ENCODE assay signal across 24 cellular contexts in genomic region chr15:39830166-39830565, GRCh38.
"Had no signal": no experiment of that assay in that cellular context is flagged by ENCODE, and none has a peak within 500 bp of the region (broad histone marks: within the 10 kb centered on the region; RNA-seq: fewer than 3 reads in every experiment).

No MANE protein-coding gene starts in this region.

- H3K4me3 ChIP-seq: adrenal gland, body of pancreas, colonic mucosa, gastrocnemius medialis, thoracic aorta, upper lobe of left lung, vagina had no signal

- H3K36me3 Mint-ChIP-seq: activated naive CD8-positive, alpha-beta T cell treated with anti-CD3 and anti-CD28 coated beads for 36 hours had no signal

- DNase-seq: activated CD4-positive, alpha-beta T cell treated with anti-CD3 and anti-CD28 coated beads for 4 hours; activated CD4-positive, alpha-beta T cell treated with anti-CD3 and anti-CD28 coated beads, Interleukin-2, amount 50 U/mL, for 4 hours; activated effector memory CD4-positive, alpha-beta T cell treated with anti-CD3 and anti-CD28 coated beads, Interleukin-2, amount 50 U/mL, for 16 hours; activated naive CD4-positive, alpha-beta T cell treated with anti-CD3 and anti-CD28 coated beads for 36 hours; activated naive CD8-positive, alpha-beta T cell treated with anti-CD3 and anti-CD28 coated beads for 36 hours; activated T-cell treated with anti-CD3 and anti-CD28 coated beads, Interleukin-2, amount 50 U/mL, for 1 hour; adrenal gland; aorta; body of pancreas; colonic mucosa; effector CD8-positive, alpha-beta T cell; gastrocnemius medialis; glutamatergic neuron; islet precursor cell; left cardiac atrium; left ventricle myocardium superior; posterior cingulate gyrus; right cardiac atrium; stimulated activated naive CD8-positive, alpha-beta T cell treated with anti-CD3 and anti-CD28 coated beads, Interleukin-15, Interleukin-2, amounts not matched to agents 100 U/mL and 50 U/mL, for 24 hours; upper lobe of left lung had no signal

- H3K27ac Mint-ChIP-seq: activated naive CD4-positive, alpha-beta T cell treated with anti-CD3 and anti-CD28 coated beads for 36 hours; activated naive CD8-positive, alpha-beta T cell treated with anti-CD3 and anti-CD28 coated beads for 36 hours; activated T-helper 1 cell treated with anti-CD3 and anti-CD28 coated beads, Interleukin-12 subunit alpha, Interleukin-12 subunit beta, Interleukin-2, Interleukin-4 antibody, amounts not matched to agents 30 ng/mL and 10 ng/mL and 1 ng/mL, durations not matched to agents 14 hours and 24 hours and 36 hours had no signal

- H3K9me3 Mint-ChIP-seq: activated naive CD4-positive, alpha-beta T cell treated with anti-CD3 and anti-CD28 coated beads for 36 hours; activated naive CD8-positive, alpha-beta T cell treated with anti-CD3 and anti-CD28 coated beads for 36 hours; activated T-helper 1 cell treated with anti-CD3 and anti-CD28 coated beads, Interleukin-12 subunit alpha, Interleukin-12 subunit beta, Interleukin-2, Interleukin-4 antibody, amounts not matched to agents 30 ng/mL and 10 ng/mL and 1 ng/mL, durations not matched to agents 14 hours and 24 hours and 36 hours; nephron had no signal

- H3K4me3 Mint-ChIP-seq: activated naive CD4-positive, alpha-beta T cell treated with anti-CD3 and anti-CD28 coated beads for 36 hours; activated naive CD8-positive, alpha-beta T cell treated with anti-CD3 and anti-CD28 coated beads for 36 hours; activated T-helper 1 cell treated with anti-CD3 and anti-CD28 coated beads, Interleukin-12 subunit alpha, Interleukin-12 subunit beta, Interleukin-2, Interleukin-4 antibody, amounts not matched to agents 30 ng/mL and 10 ng/mL and 1 ng/mL, durations not matched to agents 14 hours and 24 hours and 36 hours; nephron had no signal

- H3K4me1 Mint-ChIP-seq: activated naive CD8-positive, alpha-beta T cell treated with anti-CD3 and anti-CD28 coated beads for 36 hours had no signal

- ATAC-seq: body of pancreas; gastrocnemius medialis; left cardiac atrium; left ventricle myocardium superior; right cardiac atrium; stimulated activated naive CD8-positive, alpha-beta T cell treated with anti-CD3 and anti-CD28 coated beads, Interleukin-15, Interleukin-2, amounts not matched to agents 100 U/mL and 50 U/mL, for 24 hours had no signal
